Comparison of ENCODE assay signal across 25 cellular contexts in the genomic region with DNA sequence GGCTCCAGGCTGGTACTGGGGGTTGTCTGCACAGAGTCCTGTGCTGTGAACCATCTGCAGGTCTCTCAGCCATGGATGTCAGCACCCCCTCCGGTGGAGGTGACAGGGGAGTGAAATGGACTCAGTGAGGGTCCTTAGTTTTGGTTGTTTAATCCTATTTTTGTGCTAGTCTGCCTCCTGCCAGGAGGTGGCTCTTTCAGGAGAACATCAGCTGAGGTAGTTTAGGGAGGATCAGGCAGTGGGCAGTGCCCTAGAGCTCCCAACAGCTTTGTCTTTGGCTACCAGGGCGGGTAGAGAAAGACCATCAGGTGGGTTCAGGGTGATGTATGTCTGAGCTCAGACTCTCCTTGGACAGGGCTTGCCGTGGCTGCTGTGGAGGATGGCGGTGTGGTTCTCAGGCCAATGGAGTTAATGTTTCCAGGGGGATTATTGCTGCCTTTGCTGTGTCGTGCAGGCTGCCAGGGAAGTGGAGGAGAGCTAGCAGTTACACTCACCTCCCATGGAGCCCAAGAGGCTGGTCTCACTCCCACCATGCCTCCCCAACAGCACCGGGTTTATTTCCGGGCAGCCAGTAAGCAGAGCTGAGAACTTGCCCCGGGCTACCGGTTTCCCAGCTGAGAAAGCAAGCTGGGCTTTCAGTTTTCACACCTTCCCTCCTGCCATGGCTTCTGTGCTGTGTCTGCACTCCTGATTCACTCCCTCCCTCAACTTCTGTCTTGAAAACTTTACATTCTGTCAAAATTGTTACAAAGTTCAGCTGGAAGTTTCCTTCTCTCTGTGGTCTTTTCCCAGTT.
DNase-seq lines count a peak whose midpoint lies in the region; ATAC-seq and TF ChIP-seq lines count a peak whose summit lies in the region.
"Had no signal": no experiment of that assay in that cellular context is flagged by ENCODE, and none has a peak within 500 bp of the region (broad histone marks: within the 10 kb centered on the region; RNA-seq: fewer than 3 reads in every experiment).

No MANE protein-coding gene starts in this region.

- H3K4me3 ChIP-seq in GM23338 (no peak overlapping the region), PC-3 (ENCODE audit: low read length) (no peak overlapping the region), endodermal cell (ENCODE audit: low read length) (peak overlapping the region; percentile 38)
- H3K4me3 ChIP-seq: SJSA1 had no signal

- DNase-seq in GM23338 (ENCODE audit: low spot score): peak; percentile 50
- no peak for DNase-seq in PC-3
- peak; percentile 50 for DNase-seq in endodermal cell
- DNase-seq in progenitor cell of endocrine pancreas (ENCODE audit: low spot score, unreplicated experiment): no peak
- DNase-seq in NCI-H1105 treated with DMSO at 0.1 percent for 48 hours (lab: John Stamatoyannopoulos, UW): no peak
- DNase-seq in activated naive CD8-positive, alpha-beta T cell treated with anti-CD3 and anti-CD28 coated beads, Interleukin-2, amount 50 U/mL, for 24 hours: no peak
- no peak for DNase-seq in natural killer cell treated with Interleukin-12 subunit alpha and Interleukin-12 subunit beta and Interleukin-15 and Interleukin-18, amount 100 ng/mL, for 72 hours (ENCODE audit: low spot score)
- DNase-seq: C1 segment of cervical spinal cord; Calu3; CD8-positive, alpha-beta memory T cell; DMS153; GOT3; Karpas-422; NCI-H1092; NCI-H1436 treated with DMSO at 0.1 percent for 48 hours; NCI-H1930; NCI-H226; NCI-H510A treated with DMSO at 0.1 percent for 48 hours; NCI-H748 treated with DMSO at 0.1 percent for 48 hours; NK-92 treated with Interleukin-12 subunit alpha and Interleukin-12 subunit beta, amount 100 ng/mL, for 24 hours; SW 1271 had no signal

- H3K27ac ChIP-seq in GM23338 (ENCODE audit: low read depth) (no peak overlapping the region), PC-3 (ENCODE audit: low read length) (no peak overlapping the region), endodermal cell (ENCODE audit: low read depth, low read length) (no peak overlapping the region)
- H3K27ac ChIP-seq: SJSA1 had no signal

- H2AFZ ChIP-seq in GM23338 (no peak overlapping the region), PC-3 (ENCODE audit: low read length) (no peak overlapping the region)

- H3K36me3 ChIP-seq in GM23338 (ENCODE audit: insufficient read depth) (peaks cover 17% of the 10 kb centered on the region), PC-3 (ENCODE audit: low read depth, low read length) (no peaks in the 10 kb centered on the region), endodermal cell (ENCODE audit: control insufficient read depth, insufficient read depth, low read length) (no peaks in the 10 kb centered on the region)
- H3K36me3 ChIP-seq: SJSA1 had no signal

- H3K9me3 Mint-ChIP-seq in GM23338: peaks cover 48% of the 10 kb centered on the region
- H3K9me3 Mint-ChIP-seq in endodermal cell: peaks cover 54% of the 10 kb centered on the region
- peaks cover 45% of the 10 kb centered on the region for H3K9me3 Mint-ChIP-seq in progenitor cell of endocrine pancreas (ENCODE audit: low read depth)
- H3K9me3 Mint-ChIP-seq in activated naive CD8-positive, alpha-beta T cell treated with anti-CD3 and anti-CD28 coated beads, Interleukin-2, amount 50 U/mL, for 24 hours: peaks cover 24% of the 10 kb centered on the region
- H3K9me3 Mint-ChIP-seq in natural killer cell treated with Interleukin-12 subunit alpha and Interleukin-12 subunit beta and Interleukin-15 and Interleukin-18, amount 100 ng/mL, for 72 hours: peaks cover 32% of the 10 kb centered on the region

- H4K20me1 ChIP-seq in GM23338 (replicated peaks; ENCODE audit: insufficient read depth) (peaks cover 10% of the 10 kb centered on the region; the same call in 1 of the 2 replicates), PC-3 (ENCODE audit: low read length) (no peaks in the 10 kb centered on the region)

- H3K9me3 ChIP-seq in PC-3 (ENCODE audit: low read length) (no peaks in the 10 kb centered on the region), endodermal cell (ENCODE audit: control insufficient read depth, low read length) (peaks cover 40% of the 10 kb centered on the region)
- H3K9me3 ChIP-seq: SJSA1 had no signal

- no TSS peak for BruUV-seq in PC-3 (replicated peaks; lab: Mats Ljungman, UMichigan)

- H3K9me2 ChIP-seq in GM23338 (ENCODE audit: insufficient read depth) (no peaks in the 10 kb centered on the region), PC-3 (replicated peaks; ENCODE audit: low read length) (no peaks in the 10 kb centered on the region)

- no peak overlapping the region for H3K9ac ChIP-seq in PC-3 (ENCODE audit: low read length)
- no peak overlapping the region for H3K9ac ChIP-seq in endodermal cell (ENCODE audit: extremely low read depth, low read length, poor library complexity, severe bottlenecking)

- H3K4me1 Mint-ChIP-seq in GM23338 (peaks cover 12% of the 10 kb centered on the region), endodermal cell (no peaks in the 10 kb centered on the region), progenitor cell of endocrine pancreas (ENCODE audit: low read depth) (peaks cover 14% of the 10 kb centered on the region)
- H3K4me1 Mint-ChIP-seq in activated naive CD8-positive, alpha-beta T cell treated with anti-CD3 and anti-CD28 coated beads, Interleukin-2, amount 50 U/mL, for 24 hours: no peaks in the 10 kb centered on the region
- H3K4me1 Mint-ChIP-seq in natural killer cell treated with Interleukin-12 subunit alpha and Interleukin-12 subunit beta and Interleukin-15 and Interleukin-18, amount 100 ng/mL, for 72 hours (ENCODE audit: low read depth in 2 of 2): no peaks in the 10 kb centered on the region
- H3K4me1 Mint-ChIP-seq: CD8-positive, alpha-beta memory T cell; IgD-negative memory B cell had no signal

- 86 to 93% methylated on average over 3 to 9 of the region's 9 CpGs for WGBS in endodermal cell (ENCODE audit: insufficient coverage in 1 of 2, insufficient read length in 1 of 2), 2 experiments

- intact Hi-C loops in PC-3 (cut with micrococcal nuclease): no loop called here

- H3K4me1 ChIP-seq in GM23338 (ENCODE audit: insufficient read depth): no peaks in the 10 kb centered on the region
- H3K4me1 ChIP-seq in PC-3 (ENCODE audit: insufficient read depth, low read length): no peaks in the 10 kb centered on the region
- H3K4me1 ChIP-seq in endodermal cell (ENCODE audit: control insufficient read depth, insufficient read depth, low read length): no peaks in the 10 kb centered on the region
- H3K4me1 ChIP-seq: SJSA1 had no signal

- peak; percentile 42 to 48 for TF ChIP-seq CTCF in GM23338 (conservative IDR thresholded peaks at IDR 0.05; ENCODE audit: low read depth in 2 of 2)
- TF ChIP-seq CTCF in PC-3 (conservative IDR thresholded peaks at IDR 0.05; ENCODE audit: low read depth, low read length): peak; percentile 16; the same call in 1 of the 2 replicates
- TF ChIP-seq CTCF in endodermal cell (conservative IDR thresholded peaks at IDR 0.05): peak; percentile 54
- TF ChIP-seq CTCF in progenitor cell of endocrine pancreas (IDR thresholded peaks at IDR 0.05; ENCODE audit: unreplicated experiment): no peak

- peaks cover 96% of the 10 kb centered on the region for H3K79me2 ChIP-seq in GM23338 (replicated peaks; ENCODE audit: insufficient read depth)
- no peaks in the 10 kb centered on the region for H3K79me2 ChIP-seq in PC-3 (ENCODE audit: low read length)

- H3K27ac Mint-ChIP-seq in GM23338 (peak overlapping the region; percentile 16; the same call in 1 of the 2 replicates), endodermal cell (no peak overlapping the region), progenitor cell of endocrine pancreas (peak overlapping the region; percentile 18)
- no peak overlapping the region for H3K27ac Mint-ChIP-seq in activated naive CD8-positive, alpha-beta T cell treated with anti-CD3 and anti-CD28 coated beads, Interleukin-2, amount 50 U/mL, for 24 hours
- H3K27ac Mint-ChIP-seq in natural killer cell treated with Interleukin-12 subunit alpha and Interleukin-12 subunit beta and Interleukin-15 and Interleukin-18, amount 100 ng/mL, for 72 hours: no peak overlapping the region
- H3K27ac Mint-ChIP-seq: CD8-positive, alpha-beta memory T cell; IgD-negative memory B cell had no signal

- H3K36me3 Mint-ChIP-seq in GM23338 (ENCODE audit: low read depth): peaks cover 65% of the 10 kb centered on the region
- peaks cover 17% of the 10 kb centered on the region for H3K36me3 Mint-ChIP-seq in endodermal cell (ENCODE audit: low read depth)
- peaks cover 42% of the 10 kb centered on the region for H3K36me3 Mint-ChIP-seq in progenitor cell of endocrine pancreas (ENCODE audit: insufficient read depth)
- no peaks in the 10 kb centered on the region for H3K36me3 Mint-ChIP-seq in activated naive CD8-positive, alpha-beta T cell treated with anti-CD3 and anti-CD28 coated beads, Interleukin-2, amount 50 U/mL, for 24 hours (ENCODE audit: low read depth)
- peaks cover 10% of the 10 kb centered on the region for H3K36me3 Mint-ChIP-seq in natural killer cell treated with Interleukin-12 subunit alpha and Interleukin-12 subunit beta and Interleukin-15 and Interleukin-18, amount 100 ng/mL, for 72 hours
- H3K36me3 Mint-ChIP-seq: CD8-positive, alpha-beta memory T cell; IgD-negative memory B cell had no signal

- peaks cover 10% of the 10 kb centered on the region for H3K27me3 Mint-ChIP-seq in GM23338 (ENCODE audit: insufficient read depth, low read depth, poor library complexity)
- H3K27me3 Mint-ChIP-seq in endodermal cell (ENCODE audit: insufficient read depth): peaks cover 5% of the 10 kb centered on the region
- H3K27me3 Mint-ChIP-seq in progenitor cell of endocrine pancreas: no peaks in the 10 kb centered on the region
- H3K27me3 Mint-ChIP-seq in activated naive CD8-positive, alpha-beta T cell treated with anti-CD3 and anti-CD28 coated beads, Interleukin-2, amount 50 U/mL, for 24 hours: no peaks in the 10 kb centered on the region
- no peaks in the 10 kb centered on the region for H3K27me3 Mint-ChIP-seq in natural killer cell treated with Interleukin-12 subunit alpha and Interleukin-12 subunit beta and Interleukin-15 and Interleukin-18, amount 100 ng/mL, for 72 hours
- H3K27me3 Mint-ChIP-seq: CD8-positive, alpha-beta memory T cell; IgD-negative memory B cell had no signal

- ATAC-seq in GM23338 (peak; percentile 82), PC-3 (no peak), HG02623 (IDR thresholded peaks at IDR 0.05; ENCODE audit: unreplicated experiment) (no peak)
- no peak for ATAC-seq in activated naive CD8-positive, alpha-beta T cell treated with anti-CD3 and anti-CD28 coated beads, Interleukin-2, amount 50 U/mL, for 24 hours
- ATAC-seq in natural killer cell treated with Interleukin-12 subunit alpha and Interleukin-12 subunit beta and Interleukin-15 and Interleukin-18, amount 100 ng/mL, for 72 hours: no peak
- ATAC-seq: Right ventricle myocardium inferior had no signal

- H3K4me2 ChIP-seq in GM23338 (no peak overlapping the region), PC-3 (ENCODE audit: low read length) (no peak overlapping the region)

- no peaks in the 10 kb centered on the region for H3F3A ChIP-seq in GM23338 (replicated peaks; ENCODE audit: low read depth)
- H3F3A ChIP-seq in PC-3 (ENCODE audit: low read length, unreplicated experiment): no peaks in the 10 kb centered on the region

- CTCF ChIA-PET in PC-3 (lab: Charles Lee): no interaction called here

- no peaks in the 10 kb centered on the region for H3K27me3 ChIP-seq in GM23338 (ENCODE audit: insufficient read depth)
- no peaks in the 10 kb centered on the region for H3K27me3 ChIP-seq in PC-3 (ENCODE audit: low read length)
- H3K27me3 ChIP-seq in endodermal cell (ENCODE audit: control insufficient read depth, insufficient read depth, low read length, poor library complexity, severe bottlenecking): no peaks in the 10 kb centered on the region
- H3K27me3 ChIP-seq: SJSA1 had no signal

- no peak overlapping the region for H3K4me3 Mint-ChIP-seq in GM23338
- no peak overlapping the region for H3K4me3 Mint-ChIP-seq in endodermal cell
- H3K4me3 Mint-ChIP-seq in progenitor cell of endocrine pancreas (ENCODE audit: low read depth): no peak overlapping the region
- no peak overlapping the region for H3K4me3 Mint-ChIP-seq in activated naive CD8-positive, alpha-beta T cell treated with anti-CD3 and anti-CD28 coated beads, Interleukin-2, amount 50 U/mL, for 24 hours
- no peak overlapping the region for H3K4me3 Mint-ChIP-seq in natural killer cell treated with Interleukin-12 subunit alpha and Interleukin-12 subunit beta and Interleukin-15 and Interleukin-18, amount 100 ng/mL, for 72 hours
- H3K4me3 Mint-ChIP-seq: CD8-positive, alpha-beta memory T cell; IgD-negative memory B cell had no signal

- POLR2A ChIA-PET in PC-3 (lab: Charles Lee; ENCODE audit: unreplicated experiment): no interaction called here

Comparison
In these comparisons a context has a peak if more than half of its experiments do, and no peak if none do; other contexts are left out.
1. DNase-seq: peak in GM23338 (single experiment) and endodermal cell (single experiment); none in PC-3 (single experiment), progenitor cell of endocrine pancreas (single experiment), NCI-H1105 treated with DMSO at 0.1 percent for 48 hours (single experiment), activated naive CD8-positive, alpha-beta T cell treated with anti-CD3 and anti-CD28 coated beads, Interleukin-2, amount 50 U/mL, for 24 hours (single experiment) and natural killer cell treated with Interleukin-12 subunit alpha and Interleukin-12 subunit beta and Interleukin-15 and Interleukin-18, amount 100 ng/mL, for 72 hours (single experiment).
2. H3K27ac Mint-ChIP-seq: peak in GM23338 (single experiment) and progenitor cell of endocrine pancreas (single experiment); none in endodermal cell (single experiment), activated naive CD8-positive, alpha-beta T cell treated with anti-CD3 and anti-CD28 coated beads, Interleukin-2, amount 50 U/mL, for 24 hours (single experiment) and natural killer cell treated with Interleukin-12 subunit alpha and Interleukin-12 subunit beta and Interleukin-15 and Interleukin-18, amount 100 ng/mL, for 72 hours (0 of 2).